8 cellular contexts compared by ENCODE assay signal in genomic region chr15:82540984-82541431, GRCh38. TPM values are rescaled to one million over a fixed set of nuclear protein-coding genes. Genes with fewer than 3 reads are reported as not detected.
DNase-seq lines count a peak whose midpoint lies in the region; ATAC-seq, FAIRE-seq and TF ChIP-seq lines count a peak whose summit lies in the region.

No MANE protein-coding gene starts in this region.

- ATAC-seq in foreskin keratinocyte: peak; percentile 30

- no peaks in the 10 kb centered on the region for H3K27me3 Mint-ChIP-seq in activated CD4-positive, alpha-beta memory T cell treated with anti-CD3 and anti-CD28 coated beads, Interleukin-2, amount 10 ng/mL, durations not matched to agents 7 days and 5 days

- no peak for FAIRE-seq in H54 (lab: Jason Lieb, UNC)

- no peaks in the 10 kb centered on the region for H3K9me3 Mint-ChIP-seq in activated CD4-positive, alpha-beta memory T cell treated with anti-CD3 and anti-CD28 coated beads, Interleukin-2, amount 10 ng/mL, durations not matched to agents 7 days and 5 days

- H3K4me1 Mint-ChIP-seq in activated CD4-positive, alpha-beta memory T cell treated with anti-CD3 and anti-CD28 coated beads, Interleukin-2, amount 10 ng/mL, durations not matched to agents 7 days and 5 days: peaks cover 47% of the 10 kb centered on the region

- peak overlapping the region; percentile 95 for H3K27ac Mint-ChIP-seq in activated CD4-positive, alpha-beta memory T cell treated with anti-CD3 and anti-CD28 coated beads, Interleukin-2, amount 10 ng/mL, durations not matched to agents 7 days and 5 days

- peaks cover 39% of the 10 kb centered on the region for H3K36me3 Mint-ChIP-seq in activated CD4-positive, alpha-beta memory T cell treated with anti-CD3 and anti-CD28 coated beads, Interleukin-2, amount 10 ng/mL, durations not matched to agents 7 days and 5 days (ENCODE audit: low read depth)

- POLR2A ChIA-PET in HEK293 (lab: Yijun Ruan, JAX): interaction anchor here (0.6 to 2.8 kb wide), 21 partner anchors 10 to 484 kb away, joined by 3 to 36 read pairs (median 5); partner anchors contain the start of genes CPEB1 and RAMAC
- POLR2A ChIA-PET in activated CD4-positive, alpha-beta memory T cell treated with anti-CD3 and anti-CD28 coated beads, Interleukin-2, amount 10 ng/mL, durations not matched to agents 7 days and 5 days (lab: Charles Lee): interaction anchor here (1.0 to 3.0 kb wide), 11 partner anchors 10 to 567 kb away, joined by 3 to 32 read pairs (median 10); partner anchors contain the start of genes BTBD1, C15orf40, RAMAC and TM6SF1

- DNase-seq in activated CD4-positive, alpha-beta memory T cell treated with anti-CD3 and anti-CD28 coated beads, Interleukin-2, amount 10 ng/mL, durations not matched to agents 7 days and 5 days: no peak
- DNase-seq in foreskin keratinocyte (peak; percentile 24 to 59), middle frontal gyrus (ENCODE audit: extremely low spot score, low spot score) (no peak), H54 (ENCODE audit: insufficient read length, low spot score) (no peak), kidney glomerular epithelial cell (lab: John Stamatoyannopoulos, UW) (no peak), GM19240 (ENCODE audit: insufficient read length, low spot score) (no peak)

- H3K4me1 ChIP-seq in HEK293 (ENCODE audit: control insufficient read depth, insufficient read depth, low read length) (peaks cover 6% of the 10 kb centered on the region), foreskin keratinocyte (peaks cover 18% of the 10 kb centered on the region), parathyroid adenoma (no peaks in the 10 kb centered on the region)

- no peak for TF ChIP-seq CTCF in HEK293 (tag by site-specific recombination; IDR thresholded peaks at IDR 0.05)
- no peak for TF ChIP-seq CTCF in foreskin keratinocyte (conservative IDR thresholded peaks at IDR 0.05)
- TF ChIP-seq CTCF in parathyroid adenoma (IDR thresholded peaks at IDR 0.05): no peak

- peak overlapping the region; percentile 60 for H3K27ac ChIP-seq in HEK293 (ENCODE audit: extremely low read depth, low read depth, low read length)
- H3K27ac ChIP-seq in foreskin keratinocyte: peak overlapping the region; percentile 41
- H3K27ac ChIP-seq in parathyroid adenoma: peak overlapping the region; percentile 91

- TF ChIP-seq POLR2A in H54 (IDR thresholded peaks at IDR 0.05; ENCODE audit: low read depth, low read length): no peak

- peak overlapping the region; percentile 93 for H2AFZ ChIP-seq in parathyroid adenoma

- H3K4me3 ChIP-seq in HEK293 (ENCODE audit: low read depth, low read length) (peak overlapping the region; percentile 78), parathyroid adenoma (ENCODE audit: low read depth, low read length) (peak overlapping the region; percentile 76)

- H3K79me2 ChIP-seq in parathyroid adenoma: no peaks in the 10 kb centered on the region

- H3K9me3 ChIP-seq in HEK293 (ENCODE audit: control insufficient read depth, insufficient read depth, low read depth, low read length) (no peaks in the 10 kb centered on the region), parathyroid adenoma (ENCODE audit: control insufficient read depth, low read length) (no peaks in the 10 kb centered on the region)

- peak overlapping the region; percentile 97 for H3K4me3 Mint-ChIP-seq in activated CD4-positive, alpha-beta memory T cell treated with anti-CD3 and anti-CD28 coated beads, Interleukin-2, amount 10 ng/mL, durations not matched to agents 7 days and 5 days

- peak overlapping the region; percentile 68 for H3K4me2 ChIP-seq in parathyroid adenoma (ENCODE audit: low read length)

- H3K36me3 ChIP-seq in HEK293 (ENCODE audit: control insufficient read depth in 2 of 2, insufficient read depth in 1 of 2, low read length in 2 of 2): peaks cover 24 to 38% of the 10 kb centered on the region in 2 experiments
- no peaks in the 10 kb centered on the region for H3K36me3 ChIP-seq in parathyroid adenoma (ENCODE audit: control insufficient read depth, insufficient read depth, low read length)

- no peaks in the 10 kb centered on the region for H3K27me3 ChIP-seq in foreskin keratinocyte
- H3K27me3 ChIP-seq in parathyroid adenoma (ENCODE audit: control insufficient read depth, insufficient read depth, low read length): no peaks in the 10 kb centered on the region

- CTCF ChIA-PET in HEK293 (lab: Yijun Ruan, JAX): interaction anchor here (0.7 to 3.9 kb wide), 9 partner anchors 8 to 459 kb away, joined by 3 to 42 read pairs (median 4); no protein-coding TSS in a partner anchor
- CTCF ChIA-PET in activated CD4-positive, alpha-beta memory T cell treated with anti-CD3 and anti-CD28 coated beads, Interleukin-2, amount 10 ng/mL, durations not matched to agents 7 days and 5 days (lab: Charles Lee): interaction anchor here (1.0 to 6.0 kb wide), 7 partner anchors 10 to 471 kb away, joined by 3 to 72 read pairs (median 8); partner anchors contain the start of genes C15orf40 and RAMAC

- H3K9ac ChIP-seq in parathyroid adenoma: peak overlapping the region; percentile 29

TF ChIP-seq in HEK293, 187 proteins besides CTCF, POLR2A, EP300 and RAD21:
- TF ChIP-seq ZNF701 (tag by site-specific recombination; IDR thresholded peaks at IDR 0.05): no peak
- TF ChIP-seq TRIM28 (IDR thresholded peaks at IDR 0.05; ENCODE audit: borderline replicate concordance, low read length): 0 out of 2 replicates have a peak, but pooled peaks have one; percentile 7
- TF ChIP-seq ZBTB48 (tag by site-specific recombination; IDR thresholded peaks at IDR 0.05): 0 out of 2 replicates have a peak, but pooled peaks have one; percentile 8
- no peak for TF ChIP-seq YY1 (tag by site-specific recombination; IDR thresholded peaks at IDR 0.05)
- TF ChIP-seq ZNF280D (tag by site-specific recombination; IDR thresholded peaks at IDR 0.05): no peak
- no peak for TF ChIP-seq KLF1 (tag by site-specific recombination; IDR thresholded peaks at IDR 0.05)
- TF ChIP-seq ZNF335 (tag by site-specific recombination; conservative IDR thresholded peaks at IDR 0.05): no peak
- TF ChIP-seq ZNF830 (tag by site-specific recombination; IDR thresholded peaks at IDR 0.05; ENCODE audit: low read depth): no peak
- no peak for TF ChIP-seq GLI2 (tag by site-specific recombination; IDR thresholded peaks at IDR 0.05; ENCODE audit: borderline replicate concordance, low read depth)
- no peak for TF ChIP-seq ZNF398 (tag by site-specific recombination; IDR thresholded peaks at IDR 0.05)
- no peak for TF ChIP-seq ZNF175 (tag by site-specific recombination; IDR thresholded peaks at IDR 0.05)
- peak; percentile 48; the same call in 1 of the 2 replicates for TF ChIP-seq ZNF600 (tag by site-specific recombination; IDR thresholded peaks at IDR 0.05)
- peak; percentile 52 for TF ChIP-seq ZBTB20 (tag by site-specific recombination; IDR thresholded peaks at IDR 0.05)
- no peak for TF ChIP-seq ZNF629 (tag by site-specific recombination; IDR thresholded peaks at IDR 0.05)
- TF ChIP-seq ZNF510 (tag by site-specific recombination; IDR thresholded peaks at IDR 0.05; ENCODE audit: insufficient replicate concordance): no peak
- no peak for TF ChIP-seq KLF9 (tag by site-specific recombination; IDR thresholded peaks at IDR 0.05; ENCODE audit: low read depth)
TF ChIP-seq in HEK293: peak in this region for 4.

RNA-seq across cellular contexts. Expression of gene RPS17, which starts 0.8 kb away (rescaled TPM):
- total RNA-seq in activated CD4-positive, alpha-beta memory T cell treated with anti-CD3 and anti-CD28 coated beads, Interleukin-2, amount 10 ng/mL, durations not matched to agents 7 days and 5 days: 1,000 to 10,000 TPM; 1,261 to 1,293 TPM
- total RNA-seq in foreskin keratinocyte: 3,287 and 3,560 TPM in 2 replicates
- 4,776 and 5,214 TPM in 2 replicates for polyA plus RNA-seq in foreskin keratinocyte

Comparison
In these comparisons a context has a peak if more than half of its experiments do, and no peak if none do; other contexts are left out.
1. H3K27ac ChIP-seq: peak in every context shown above with its lines; median percentile 91 in parathyroid adenoma; 60 in HEK293; 41 in foreskin keratinocyte.
2. DNase-seq: peak in foreskin keratinocyte (2 of 2); none in activated CD4-positive, alpha-beta memory T cell treated with anti-CD3 and anti-CD28 coated beads, Interleukin-2, amount 10 ng/mL, durations not matched to agents 7 days and 5 days (single experiment), middle frontal gyrus (single experiment), H54 (single experiment), kidney glomerular epithelial cell (single experiment) and GM19240 (single experiment).